7 cellular contexts compared by ENCODE assay signal in genomic region chr7:872685-873084, GRCh38. TPM values are rescaled to one million over a fixed set of nuclear protein-coding genes. Genes with fewer than 3 reads are reported as not detected.
DNase-seq lines count a peak whose midpoint lies in the region; ATAC-seq and TF ChIP-seq lines count a peak whose summit lies in the region.
"Not testable (repeated sequence)": the region's sequence is repeated elsewhere in the genome, so short reads cannot be mapped to it uniquely, and the experiment has no call there.

No MANE protein-coding gene starts in this region.

- not testable (repeated sequence) for H3K4me3 Mint-ChIP-seq in GM23338; activated naive CD4-positive, alpha-beta T cell treated with anti-CD3 and anti-CD28 coated beads for 36 hours

- not testable (repeated sequence) for H3K9me3 ChIP-seq in gastroesophageal sphincter; liver (ENCODE audit: control insufficient read depth in 4 of 4, low read length in 3 of 4); sigmoid colon; thoracic aorta

- H4K20me1 ChIP-seq in GM23338 (replicated peaks; ENCODE audit: insufficient read depth): not testable (repeated sequence)

- H3K36me3 ChIP-seq in GM23338 (ENCODE audit: insufficient read depth): not testable (repeated sequence)
- H3K36me3 ChIP-seq in gastroesophageal sphincter: peaks cover 0 to 47% of the 10 kb centered on the region in 2 donors
- H3K36me3 ChIP-seq in liver (ENCODE audit: control insufficient read depth in 4 of 4, insufficient read depth in 3 of 4, low read depth in 1 of 4, low read length in 3 of 4): peaks cover 0 to 20% (median 8%) of the 10 kb centered on the region in 4 donors
- H3K36me3 ChIP-seq in sigmoid colon: peaks cover 4 to 45% (median 28%) of the 10 kb centered on the region in 4 donors
- peaks cover 28% of the 10 kb centered on the region for H3K36me3 ChIP-seq in thoracic aorta

- not testable (repeated sequence) for ATAC-seq in GM23338; gastroesophageal sphincter; thoracic aorta (ENCODE audit: insufficient number of reproducible peaks, low FRiP score, low read depth)

- WGBS in gastroesophageal sphincter (ENCODE audit: low coverage in 1 of 2), 2 donors: 87 to 89% methylated on average over 9 to 11 of the region's 19 CpGs
- 90% methylated on average over 19 of the region's 19 CpGs for whole genome bisulfite sequencing in liver
- 90 to 92% methylated on average over 19 of the region's 19 CpGs for WGBS in sigmoid colon, 2 donors

- CTCF ChIA-PET in activated naive CD4-positive, alpha-beta T cell treated with anti-CD3 and anti-CD28 coated beads for 36 hours (lab: Charles Lee): interaction anchor here (0.7 to 2.6 kb wide), 20 partner anchors 8 to 551 kb away, joined by 3 to 13 read pairs (median 5); no protein-coding TSS in a partner anchor

- peaks cover 26% of the 10 kb centered on the region for H3F3A ChIP-seq in GM23338 (replicated peaks; ENCODE audit: low read depth)

- not testable (repeated sequence) for TF ChIP-seq CTCF in GM23338 (conservative IDR thresholded peaks at IDR 0.05; ENCODE audit: low read depth in 2 of 2); gastroesophageal sphincter (IDR thresholded peaks at IDR 0.05); liver (IDR thresholded peaks at IDR 0.05; ENCODE audit: low read depth, low read length, missing input control); sigmoid colon (IDR thresholded peaks at IDR 0.05); thoracic aorta (IDR thresholded peaks at IDR 0.05)

- not testable (repeated sequence) for DNase-seq in GM23338 (ENCODE audit: low spot score); activated naive CD4-positive, alpha-beta T cell treated with anti-CD3 and anti-CD28 coated beads for 36 hours; caudate nucleus (lab: John Stamatoyannopoulos, UW); sigmoid colon; thoracic aorta (ENCODE audit: low spot score)

- H3K79me2 ChIP-seq in GM23338 (replicated peaks; ENCODE audit: insufficient read depth): peaks cover 16% of the 10 kb centered on the region; the same call in 1 of the 2 replicates

- peaks cover 62% of the 10 kb centered on the region for H3K36me3 Mint-ChIP-seq in GM23338 (ENCODE audit: low read depth)
- H3K36me3 Mint-ChIP-seq in activated naive CD4-positive, alpha-beta T cell treated with anti-CD3 and anti-CD28 coated beads for 36 hours (ENCODE audit: low read depth): peaks cover 23% of the 10 kb centered on the region

- intact Hi-C loops in activated naive CD4-positive, alpha-beta T cell treated with anti-CD3 and anti-CD28 coated beads for 36 hours (cut with micrococcal nuclease): loop anchor here (1.0 to 2.0 kb wide), 3 partner anchors 40 to 550 kb away; partner anchors contain the start of gene SUN1
- intact Hi-C loops in sigmoid colon (cut with DNase I): loop anchor here (1.0 to 10.0 kb wide), 4 partner anchors 52 to 548 kb away; partner anchors contain the start of gene PDGFA

- peaks cover 15% of the 10 kb centered on the region for H3K27me3 Mint-ChIP-seq in GM23338 (ENCODE audit: insufficient read depth, low read depth, poor library complexity)
- not testable (repeated sequence) for H3K27me3 Mint-ChIP-seq in activated naive CD4-positive, alpha-beta T cell treated with anti-CD3 and anti-CD28 coated beads for 36 hours (ENCODE audit: low read depth)

- not testable (repeated sequence) for H3K4me1 Mint-ChIP-seq in GM23338
- peaks cover 30% of the 10 kb centered on the region for H3K4me1 Mint-ChIP-seq in activated naive CD4-positive, alpha-beta T cell treated with anti-CD3 and anti-CD28 coated beads for 36 hours (ENCODE audit: low read depth)

- H3K9ac ChIP-seq in liver (ENCODE audit: low read depth in 1 of 2, low read length in 2 of 2): not testable (repeated sequence)

- H3K4me1 ChIP-seq in GM23338 (ENCODE audit: insufficient read depth): not testable (repeated sequence)
- H3K4me1 ChIP-seq in gastroesophageal sphincter (peaks cover 2 to 72% (median 24%) of the 10 kb centered on the region in 3 donors), liver (ENCODE audit: control insufficient read depth in 4 of 4, insufficient read depth in 4 of 4, low read length in 3 of 4) (peaks cover 0 to 21% (median 11%) of the 10 kb centered on the region in 4 donors), sigmoid colon (peaks cover 0 to 59% (median 46%) of the 10 kb centered on the region in 4 donors), thoracic aorta (ENCODE audit: control insufficient read depth in 1 of 2, low read depth in 2 of 2) (peaks cover 17 to 36% of the 10 kb centered on the region in 2 donors)

- H3K4me3 ChIP-seq in GM23338; gastroesophageal sphincter; liver (ENCODE audit: low read depth in 1 of 3, low read length in 3 of 3); sigmoid colon; thoracic aorta: not testable (repeated sequence)

- not testable (repeated sequence) for TF ChIP-seq RAD21 in liver (IDR thresholded peaks at IDR 0.05)

- not testable (repeated sequence) for H3K9me2 ChIP-seq in GM23338 (ENCODE audit: insufficient read depth)

- H3K27ac Mint-ChIP-seq in GM23338: not testable (repeated sequence)
- peak overlapping the region; percentile 80 for H3K27ac Mint-ChIP-seq in activated naive CD4-positive, alpha-beta T cell treated with anti-CD3 and anti-CD28 coated beads for 36 hours

- H3K9me3 Mint-ChIP-seq in GM23338; activated naive CD4-positive, alpha-beta T cell treated with anti-CD3 and anti-CD28 coated beads for 36 hours: not testable (repeated sequence)

- not testable (repeated sequence) for H3K4me2 ChIP-seq in GM23338

- TF ChIP-seq POLR2A in gastroesophageal sphincter (IDR thresholded peaks at IDR 0.05); sigmoid colon (IDR thresholded peaks at IDR 0.05): not testable (repeated sequence)

- H3K27me3 ChIP-seq in GM23338 (ENCODE audit: insufficient read depth); gastroesophageal sphincter; liver (ENCODE audit: control insufficient read depth in 4 of 4, insufficient read depth in 4 of 4, low read length in 3 of 4); sigmoid colon; thoracic aorta (replicated peaks; ENCODE audit: insufficient read depth): not testable (repeated sequence)

- TF ChIP-seq EP300 in gastroesophageal sphincter (IDR thresholded peaks at IDR 0.05); sigmoid colon (IDR thresholded peaks at IDR 0.05): not testable (repeated sequence)

- H2AFZ ChIP-seq in GM23338: not testable (repeated sequence)

- peak overlapping the region; percentile 66; the same call in 1 of the 2 replicates for H3K27ac ChIP-seq in GM23338 (ENCODE audit: low read depth)
- H3K27ac ChIP-seq in caudate nucleus (ENCODE audit: low read depth, low read length): peak overlapping the region; percentile 56
- peak overlapping the region; percentile 69 to 97 (median 81) for H3K27ac ChIP-seq in gastroesophageal sphincter
- H3K27ac ChIP-seq in liver (ENCODE audit: low read depth in 1 of 2, low read length in 2 of 2): peak overlapping the region; percentile 67 to 72
- peak overlapping the region; percentile 84 to 89 (median 86) for H3K27ac ChIP-seq in sigmoid colon
- peak overlapping the region; percentile 30 to 70 for H3K27ac ChIP-seq in thoracic aorta

RNA-seq across cellular contexts. Expression of gene GET4, which starts 3.7 kb away (rescaled TPM):
- total RNA-seq in GM23338 (2014; rRNA removed; shearing (Covaris generic)): 55.0 and 79.1 TPM in 2 replicates
- polyA plus RNA-seq in GM23338 (2016; fragmentation: Nextera tagmentation; extraction: Ambion mirVana) (48.0 and 54.5 TPM in 2 replicates), liver (10 to 100 TPM; 24.3 to 34.7 TPM), sigmoid colon (10 to 100 TPM; 25.8 to 51.4 (median 31.2) TPM)
- total RNA-seq in activated naive CD4-positive, alpha-beta T cell treated with anti-CD3 and anti-CD28 coated beads for 36 hours: 10 to 100 TPM; 19.3 to 20.2 TPM
- total RNA-seq in gastroesophageal sphincter (10 to 100 TPM; 18.4 to 34.8 (median 28.7) TPM), liver (10 to 100 TPM; 19.5 to 30.3 TPM), sigmoid colon (10 to 100 TPM; 20.3 to 32.4 (median 25.4) TPM), thoracic aorta (10 to 100 TPM; 26.9 to 28.4 TPM)

RNA-seq across cellular contexts. Expression of gene SUN1, which starts 40.4 kb away (rescaled TPM):
- 143 and 145 TPM in 2 replicates for total RNA-seq in GM23338 (2014; rRNA removed; shearing (Covaris generic))
- polyA plus RNA-seq in GM23338 (2016; fragmentation: Nextera tagmentation; extraction: Ambion mirVana) (57.9 and 63.3 TPM in 2 replicates), liver (10 to 100 TPM; 24.8 to 29.2 TPM), sigmoid colon (10 to 100 TPM; 23.4 to 71.0 (median 30.1) TPM)
- 10 to 100 TPM; 67.8 to 74.4 TPM for total RNA-seq in activated naive CD4-positive, alpha-beta T cell treated with anti-CD3 and anti-CD28 coated beads for 36 hours
- total RNA-seq in gastroesophageal sphincter (100 to 1,000 TPM; 151 to 261 (median 231) TPM), liver (100 to 1,000 TPM in 1 of 2 donors, 10 to 100 TPM in 1; 50.9 to 162 TPM), sigmoid colon (100 to 1,000 TPM; 108 to 130 (median 119) TPM), thoracic aorta (100 to 1,000 TPM; 205 to 319 TPM)
